8 cellular contexts compared by ENCODE assay signal in genomic region chr20:50027611-50028105, GRCh38. TPM values are rescaled to one million over a fixed set of nuclear protein-coding genes. Genes with fewer than 3 reads are reported as not detected.
DNase-seq lines count a peak whose midpoint lies in the region; ATAC-seq and TF ChIP-seq lines count a peak whose summit lies in the region.

No MANE protein-coding gene starts in this region.

- H3K36me3 ChIP-seq in left ventricle myocardium inferior: no peaks in the 10 kb centered on the region

- H3K9me3 Mint-ChIP-seq in CD4-positive, alpha-beta T cell: no peaks in the 10 kb centered on the region

- H3K4me1 ChIP-seq in left ventricle myocardium inferior: peaks cover 25% of the 10 kb centered on the region

- ATAC-seq in HG03025 (IDR thresholded peaks at IDR 0.05; ENCODE audit: low FRiP score, unreplicated experiment) (no peak), GM19328 (IDR thresholded peaks at IDR 0.05; ENCODE audit: unreplicated experiment) (no peak)
- no peak for ATAC-seq in CD4-positive, alpha-beta T cell (ENCODE audit: poor library complexity)

- POLR2A ChIA-PET in CD4-positive, alpha-beta T cell (lab: Charles Lee): no interaction called here

- no peak overlapping the region for H3K27ac Mint-ChIP-seq in CD4-positive, alpha-beta T cell

- H3K4me3 Mint-ChIP-seq in CD4-positive, alpha-beta T cell: no peak overlapping the region

- TF ChIP-seq CTCF in astrocyte of the cerebellum (IDR thresholded peaks at IDR 0.05; ENCODE audit: low read depth, low read length, missing control alignments) (no peak), left ventricle myocardium inferior (IDR thresholded peaks at IDR 0.05; ENCODE audit: borderline replicate concordance) (no peak)
- no peak for TF ChIP-seq CTCF in CD4-positive, alpha-beta T cell (IDR thresholded peaks at IDR 0.05)

- DNase-seq in GOT3 (lab: John Stamatoyannopoulos, UW) (peak; percentile 37), astrocyte of the cerebellum (ENCODE audit: low read depth) (peak; percentile 63), left ventricle myocardium inferior (peak; percentile 71), renal cortical epithelial cell (ENCODE audit: low read depth) (peak; percentile 87), NCI-H1930 (lab: John Stamatoyannopoulos, UW) (no peak)
- no peak for DNase-seq in CD4-positive, alpha-beta T cell

- no peaks in the 10 kb centered on the region for H3K27me3 ChIP-seq in left ventricle myocardium inferior (ENCODE audit: low read depth)
- H3K27me3 ChIP-seq in CD4-positive, alpha-beta T cell (ENCODE audit: control insufficient read depth, insufficient read depth, low read length): no peaks in the 10 kb centered on the region

- H3K27ac ChIP-seq in left ventricle myocardium inferior (replicated peaks): no peak overlapping the region
- H3K27ac ChIP-seq in CD4-positive, alpha-beta T cell (ENCODE audit: low read depth, low read length): no peak overlapping the region

- intact Hi-C loops in left ventricle myocardium inferior (cut with micrococcal nuclease): no loop called here
- intact Hi-C loops in CD4-positive, alpha-beta T cell (cut with DNase I, micrococcal nuclease): no loop called here

- H3K36me3 Mint-ChIP-seq in CD4-positive, alpha-beta T cell (ENCODE audit: low read depth): no peaks in the 10 kb centered on the region

- no peaks in the 10 kb centered on the region for H3K9me3 ChIP-seq in left ventricle myocardium inferior (replicated peaks)
- no peaks in the 10 kb centered on the region for H3K9me3 ChIP-seq in CD4-positive, alpha-beta T cell (ENCODE audit: control insufficient read depth, low read length)

- CTCF ChIA-PET in CD4-positive, alpha-beta T cell (lab: Charles Lee): no interaction called here

- in situ Hi-C loops in astrocyte of the cerebellum (cut with HindIII; ENCODE audit: low sequenced_read_pairs): no loop called here

- H3K4me3 ChIP-seq in astrocyte of the cerebellum (ENCODE audit: low read depth, low read length) (no peak overlapping the region), left ventricle myocardium inferior (no peak overlapping the region)

- no peaks in the 10 kb centered on the region for H3K4me1 Mint-ChIP-seq in CD4-positive, alpha-beta T cell (ENCODE audit: low read depth)

- no peaks in the 10 kb centered on the region for H3K27me3 Mint-ChIP-seq in CD4-positive, alpha-beta T cell

RNA-seq across cellular contexts. Expression of gene SNAI1, which starts 44.9 kb away (rescaled TPM):
- total RNA-seq in left ventricle myocardium inferior: 0.69 TPM
- total RNA-seq in renal cortical epithelial cell: 0.52 and 2.7 TPM in 2 replicates
- 1 to 10 TPM; 1.7 to 2.5 TPM for total RNA-seq in CD4-positive, alpha-beta T cell

Comparison
In these comparisons a context has a peak if more than half of its experiments do, and no peak if none do; other contexts are left out.
1. DNase-seq: peak in GOT3 (single experiment), astrocyte of the cerebellum (single experiment), left ventricle myocardium inferior (single experiment) and renal cortical epithelial cell (single experiment); none in NCI-H1930 (0 of 2) and CD4-positive, alpha-beta T cell (0 of 10).